ENCODE assay signal across 9 cellular contexts in genomic region chr11:134879931-134880330, GRCh38.
"Had no signal": no experiment of that assay in that cellular context is flagged by ENCODE, and none has a peak within 500 bp of the region (broad histone marks: within the 10 kb centered on the region; RNA-seq: fewer than 3 reads in every experiment).

No MANE protein-coding gene starts in this region.

- H3K27ac ChIP-seq: GM23248 had no signal

- ATAC-seq: GM23338, HCT116 had no signal

- H3K4me3 Mint-ChIP-seq: GM23338, HFFc6 had no signal

- H3K4me2 ChIP-seq: GM23338 had no signal

- H3K9me3 ChIP-seq: HAP-1 had no signal

- H3K9ac ChIP-seq: GM23248 had no signal

- H2AFZ ChIP-seq: GM23248, GM23338 had no signal

- H3K9me3 Mint-ChIP-seq: GM23338, H9 had no signal

- H3K4me1 ChIP-seq: HAP-1 had no signal

- H3K36me3 ChIP-seq: HAP-1 had no signal

- DNase-seq: GM23248, GOT3, H7, H9, HCEC 1CT, HFFc6 had no signal

- H3K27ac Mint-ChIP-seq: GM23338, H9, HFFc6 had no signal

- H3K4me3 ChIP-seq: GM23248, GM23338, HAP-1 had no signal
